Comparison of ENCODE assay signal across 1 cellular context in the genomic region with DNA sequence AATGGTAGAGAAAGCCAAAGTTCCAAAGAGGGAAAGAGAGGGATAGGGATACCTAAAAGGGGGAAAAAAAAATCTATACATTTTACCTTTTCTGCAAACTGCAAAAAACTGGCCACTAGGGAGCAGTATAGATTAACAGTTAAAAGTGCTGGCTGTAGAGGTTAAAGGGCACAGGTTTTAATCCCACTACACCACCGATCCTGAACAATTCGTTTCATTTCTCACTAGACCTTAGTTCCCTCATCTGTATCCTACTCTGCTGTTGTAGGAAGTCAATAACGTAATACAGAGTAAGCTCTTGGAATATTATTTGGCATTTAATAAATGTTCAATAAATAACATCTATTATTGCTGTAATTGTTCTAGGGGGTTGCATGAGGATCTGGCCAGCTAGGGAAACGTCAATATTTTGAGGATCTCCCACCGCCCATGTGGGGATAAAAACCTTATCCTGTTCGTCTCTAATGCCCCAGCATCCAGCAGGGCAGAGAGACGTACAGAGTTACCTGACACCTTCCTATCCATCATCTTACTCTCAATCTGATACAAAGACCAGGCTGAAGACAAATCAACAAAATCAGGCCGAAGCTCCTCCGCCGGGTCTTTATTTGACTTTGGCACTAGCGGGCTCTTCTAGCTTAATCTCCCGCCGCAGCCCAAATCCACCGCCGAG.
TF ChIP-seq lines count a peak whose summit lies in the region.

No MANE protein-coding gene starts in this region.

TF ChIP-seq in IMR-90, 13 proteins besides CTCF, POLR2A, EP300 and RAD21:
- TF ChIP-seq RCOR1 (IDR thresholded peaks at IDR 0.05; ENCODE audit: insufficient replicate concordance, low read length): no peak
- TF ChIP-seq NFE2L2 (IDR thresholded peaks at IDR 0.05; ENCODE audit: low read depth, low read length): no peak
- TF ChIP-seq, protein P1, sequence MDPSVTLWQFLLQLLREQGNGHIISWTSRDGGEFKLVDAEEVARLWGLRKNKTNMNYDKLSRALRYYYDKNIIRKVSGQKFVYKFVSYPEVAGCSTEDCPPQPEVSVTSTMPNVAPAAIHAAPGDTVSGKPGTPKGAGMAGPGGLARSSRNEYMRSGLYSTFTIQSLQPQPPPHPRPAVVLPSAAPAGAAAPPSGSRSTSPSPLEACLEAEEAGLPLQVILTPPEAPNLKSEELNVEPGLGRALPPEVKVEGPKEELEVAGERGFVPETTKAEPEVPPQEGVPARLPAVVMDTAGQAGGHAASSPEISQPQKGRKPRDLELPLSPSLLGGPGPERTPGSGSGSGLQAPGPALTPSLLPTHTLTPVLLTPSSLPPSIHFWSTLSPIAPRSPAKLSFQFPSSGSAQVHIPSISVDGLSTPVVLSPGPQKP (IDR thresholded peaks at IDR 0.05; ENCODE audit: borderline replicate concordance, low read depth, low read length): no peak
- TF ChIP-seq SMC3 (IDR thresholded peaks at IDR 0.05; ENCODE audit: low read depth, low read length): peak; percentile 31; the same call in 1 of the 2 replicates
- TF ChIP-seq, protein P2, sequence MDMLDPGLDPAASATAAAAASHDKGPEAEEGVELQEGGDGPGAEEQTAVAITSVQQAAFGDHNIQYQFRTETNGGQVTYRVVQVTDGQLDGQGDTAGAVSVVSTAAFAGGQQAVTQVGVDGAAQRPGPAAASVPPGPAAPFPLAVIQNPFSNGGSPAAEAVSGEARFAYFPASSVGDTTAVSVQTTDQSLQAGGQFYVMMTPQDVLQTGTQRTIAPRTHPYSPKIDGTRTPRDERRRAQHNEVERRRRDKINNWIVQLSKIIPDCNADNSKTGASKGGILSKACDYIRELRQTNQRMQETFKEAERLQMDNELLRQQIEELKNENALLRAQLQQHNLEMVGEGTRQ (IDR thresholded peaks at IDR 0.05; ENCODE audit: low read depth, low read length): no peak
- TF ChIP-seq FOS (IDR thresholded peaks at IDR 0.05; ENCODE audit: low read depth, low read length): no peak
